8 cellular contexts compared by ENCODE assay signal in genomic region chr1:150560986-150561829, GRCh38. TPM values are rescaled to one million over a fixed set of nuclear protein-coding genes. Genes with fewer than 3 reads are reported as not detected.
DNase-seq lines count a peak whose midpoint lies in the region; ATAC-seq and TF ChIP-seq lines count a peak whose summit lies in the region.

No MANE protein-coding gene starts in this region.

- no peaks in the 10 kb centered on the region for H3K36me3 Mint-ChIP-seq in GM23338 (ENCODE audit: low read depth)

- H3K27me3 ChIP-seq in GM23338 (ENCODE audit: insufficient read depth) (no peaks in the 10 kb centered on the region), hepatocyte (no peaks in the 10 kb centered on the region), aorta (ENCODE audit: control insufficient read depth in 1 of 2, insufficient read depth in 2 of 2, low read length in 1 of 2) (no peaks in the 10 kb centered on the region)

- H3K4me1 ChIP-seq in GM23338 (ENCODE audit: insufficient read depth) (peaks cover 32% of the 10 kb centered on the region), hepatocyte (ENCODE audit: insufficient read depth) (peaks cover 45% of the 10 kb centered on the region), aorta (ENCODE audit: control insufficient read depth in 1 of 2, insufficient read depth in 2 of 2, low read length in 2 of 2) (peaks cover 0 to 12% of the 10 kb centered on the region in 2 donors)

- H3K79me2 ChIP-seq in GM23338 (replicated peaks; ENCODE audit: insufficient read depth) (peaks cover 24% of the 10 kb centered on the region), hepatocyte (peaks cover 56% of the 10 kb centered on the region)

- H3F3A ChIP-seq in GM23338 (replicated peaks; ENCODE audit: low read depth): peaks cover 4% of the 10 kb centered on the region

- H3K9me3 ChIP-seq in hepatocyte (ENCODE audit: low read depth) (no peaks in the 10 kb centered on the region), aorta (ENCODE audit: control insufficient read depth, low read length) (no peaks in the 10 kb centered on the region)

- H3K9me3 Mint-ChIP-seq in GM23338: no peaks in the 10 kb centered on the region

- in situ Hi-C loops in Caki2 (cut with HindIII; ENCODE audit: low pct_unique_long_range_greater_than_20kb, low sequenced_read_pairs): no loop called here

- TF ChIP-seq CTCF in GM23338 (conservative IDR thresholded peaks at IDR 0.05; ENCODE audit: low read depth in 2 of 2) (peak; percentile 84 to 92), hepatocyte (IDR thresholded peaks at IDR 0.05; ENCODE audit: poor library complexity) (peak; percentile 90)

- peak overlapping the region; percentile 79 for H3K4me3 ChIP-seq in GM23338
- H3K4me3 ChIP-seq in hepatocyte: peak overlapping the region; percentile 21
- H3K4me3 ChIP-seq in aorta (ENCODE audit: low read length in 2 of 2): peak overlapping the region; percentile 15 to 35

- DNase-seq in Caki2 (ENCODE audit: low read depth) (peak; percentile 99), GM23338 (ENCODE audit: low spot score) (peak; percentile 97), NCI-H1694 (lab: John Stamatoyannopoulos, UW) (peak; percentile 92), T-helper 22 cell (ENCODE audit: low read depth) (peak; percentile 48), astrocyte of the hippocampus (ENCODE audit: low read depth, low spot score) (peak; percentile 99), hepatocyte (ENCODE audit: low spot score) (peak; percentile 98), renal cortical epithelial cell (ENCODE audit: low read depth) (peak; percentile 98), aorta (peak; percentile 96)

- peak overlapping the region; percentile 86 for H3K4me3 Mint-ChIP-seq in GM23338

- peaks cover 23% of the 10 kb centered on the region for H3K27me3 Mint-ChIP-seq in GM23338 (ENCODE audit: insufficient read depth, low read depth, poor library complexity)

- peak overlapping the region; percentile 97 for H3K4me2 ChIP-seq in GM23338
- peak overlapping the region; percentile 80 for H3K4me2 ChIP-seq in hepatocyte

- H3K36me3 ChIP-seq in GM23338 (ENCODE audit: insufficient read depth) (no peaks in the 10 kb centered on the region), hepatocyte (replicated peaks; ENCODE audit: insufficient read depth, low read depth) (no peaks in the 10 kb centered on the region), aorta (ENCODE audit: control insufficient read depth in 1 of 2, insufficient read depth in 2 of 2, low read length in 1 of 2) (no peaks in the 10 kb centered on the region)

- peak overlapping the region; percentile 97 for H3K27ac Mint-ChIP-seq in GM23338

- no peak overlapping the region for H2AFZ ChIP-seq in GM23338
- H2AFZ ChIP-seq in hepatocyte: no peak overlapping the region

- no peaks in the 10 kb centered on the region for H4K20me1 ChIP-seq in GM23338 (replicated peaks; ENCODE audit: insufficient read depth)
- H4K20me1 ChIP-seq in hepatocyte (ENCODE audit: insufficient read depth, poor library complexity, severe bottlenecking): no peaks in the 10 kb centered on the region

- WGBS in hepatocyte (ENCODE audit: low lambda C conversion rate, missing lambda C conversion rate): 1% methylated on average over 40 of the region's 42 CpGs
- 0% methylated on average over 40 to 42 of the region's 42 CpGs for WGBS in aorta, 2 donors

- peak overlapping the region; percentile 100 for H3K27ac ChIP-seq in GM23338 (ENCODE audit: low read depth)
- H3K27ac ChIP-seq in hepatocyte: peak overlapping the region; percentile 99
- H3K27ac ChIP-seq in aorta (ENCODE audit: low read depth in 1 of 2, low read length in 2 of 2): peak overlapping the region; percentile 89 to 93

- intact Hi-C loops in aorta (cut with DNase I): loop anchor here (1.0 to 10.0 kb wide), 4 partner anchors 17 to 414 kb away; partner anchors contain the start of genes CERS2 (in 1 of the 2) and ENSA (in 1 of the 2)

- ATAC-seq in GM23338: peak; percentile 76
- ATAC-seq in aorta (ENCODE audit: low FRiP score): peak; percentile 91

- H3K4me1 Mint-ChIP-seq in GM23338: peaks cover 43% of the 10 kb centered on the region

- H3K9me2 ChIP-seq in GM23338 (ENCODE audit: insufficient read depth) (no peaks in the 10 kb centered on the region), hepatocyte (replicated peaks; ENCODE audit: insufficient read depth) (no peaks in the 10 kb centered on the region)

TF ChIP-seq in GM23338, 12 proteins besides CTCF, POLR2A, EP300 and RAD21:
- TF ChIP-seq POLR2AphosphoS5 (IDR thresholded peaks at IDR 0.05; ENCODE audit: low read depth) (peak; percentile 92), JUNB (IDR thresholded peaks at IDR 0.05; ENCODE audit: unreplicated experiment) (no peak), EZH2 (IDR thresholded peaks at IDR 0.05; ENCODE audit: low read depth, unreplicated experiment) (no peak), NANOG (IDR thresholded peaks at IDR 0.05; ENCODE audit: borderline replicate concordance) (no peak), ZNF331 (CRISPR knock-in tag; IDR thresholded peaks at IDR 0.05; ENCODE audit: low read depth) (no peak)
- TF ChIP-seq, protein P1, sequence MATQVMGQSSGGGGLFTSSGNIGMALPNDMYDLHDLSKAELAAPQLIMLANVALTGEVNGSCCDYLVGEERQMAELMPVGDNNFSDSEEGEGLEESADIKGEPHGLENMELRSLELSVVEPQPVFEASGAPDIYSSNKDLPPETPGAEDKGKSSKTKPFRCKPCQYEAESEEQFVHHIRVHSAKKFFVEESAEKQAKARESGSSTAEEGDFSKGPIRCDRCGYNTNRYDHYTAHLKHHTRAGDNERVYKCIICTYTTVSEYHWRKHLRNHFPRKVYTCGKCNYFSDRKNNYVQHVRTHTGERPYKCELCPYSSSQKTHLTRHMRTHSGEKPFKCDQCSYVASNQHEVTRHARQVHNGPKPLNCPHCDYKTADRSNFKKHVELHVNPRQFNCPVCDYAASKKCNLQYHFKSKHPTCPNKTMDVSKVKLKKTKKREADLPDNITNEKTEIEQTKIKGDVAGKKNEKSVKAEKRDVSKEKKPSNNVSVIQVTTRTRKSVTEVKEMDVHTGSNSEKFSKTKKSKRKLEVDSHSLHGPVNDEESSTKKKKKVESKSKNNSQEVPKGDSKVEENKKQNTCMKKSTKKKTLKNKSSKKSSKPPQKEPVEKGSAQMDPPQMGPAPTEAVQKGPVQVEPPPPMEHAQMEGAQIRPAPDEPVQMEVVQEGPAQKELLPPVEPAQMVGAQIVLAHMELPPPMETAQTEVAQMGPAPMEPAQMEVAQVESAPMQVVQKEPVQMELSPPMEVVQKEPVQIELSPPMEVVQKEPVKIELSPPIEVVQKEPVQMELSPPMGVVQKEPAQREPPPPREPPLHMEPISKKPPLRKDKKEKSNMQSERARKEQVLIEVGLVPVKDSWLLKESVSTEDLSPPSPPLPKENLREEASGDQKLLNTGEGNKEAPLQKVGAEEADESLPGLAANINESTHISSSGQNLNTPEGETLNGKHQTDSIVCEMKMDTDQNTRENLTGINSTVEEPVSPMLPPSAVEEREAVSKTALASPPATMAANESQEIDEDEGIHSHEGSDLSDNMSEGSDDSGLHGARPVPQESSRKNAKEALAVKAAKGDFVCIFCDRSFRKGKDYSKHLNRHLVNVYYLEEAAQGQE (IDR thresholded peaks at IDR 0.05; ENCODE audit: unreplicated experiment): no peak

RNA-seq across cellular contexts. Expression of gene ADAMTSL4, which starts 12.0 kb away (rescaled TPM):
- total RNA-seq in Caki2 (2014; rRNA removed; shearing (Covaris generic); ENCODE audit: low replicate concordance): 1.6 and 2.7 TPM in 2 replicates
- total RNA-seq in GM23338 (2014; rRNA removed; shearing (Covaris generic)): 3.6 and 5.3 TPM in 2 replicates
- 4.6 and 5.8 TPM in 2 replicates for polyA plus RNA-seq in GM23338 (2016; fragmentation: Nextera tagmentation; extraction: Ambion mirVana)
- total RNA-seq in hepatocyte: 3.7 and 8.1 TPM in 2 replicates
- 19.7 and 28.0 TPM in 2 replicates for polyA plus RNA-seq in hepatocyte
- 1.4 and 7.4 TPM in 2 replicates for total RNA-seq in renal cortical epithelial cell
- 10 to 100 TPM; 94.4 to 98.0 TPM for total RNA-seq in aorta
- polyA plus RNA-seq in aorta: 10 to 100 TPM in 1 of 2 donors, 1 to 10 TPM in 1; 8.8 to 50.4 TPM

RNA-seq across cellular contexts. Expression of gene MCL1, which starts 18.2 kb away (rescaled TPM):
- 81.5 and 83.4 TPM in 2 replicates for total RNA-seq in Caki2 (2014; rRNA removed; shearing (Covaris generic); ENCODE audit: low replicate concordance)
- 237 and 244 TPM in 2 replicates for total RNA-seq in GM23338 (2014; rRNA removed; shearing (Covaris generic))
- polyA plus RNA-seq in GM23338 (2016; fragmentation: Nextera tagmentation; extraction: Ambion mirVana): 46.7 and 55.3 TPM in 2 replicates
- total RNA-seq in hepatocyte: 302 and 388 TPM in 2 replicates
- polyA plus RNA-seq in hepatocyte: 150 and 181 TPM in 2 replicates
- 250 and 364 TPM in 2 replicates for total RNA-seq in renal cortical epithelial cell
- 100 to 1,000 TPM; 247 to 533 TPM for total RNA-seq in aorta
- 100 to 1,000 TPM; 146 to 200 TPM for polyA plus RNA-seq in aorta

RNA-seq across cellular contexts. Expression of gene FALEC, which starts 45.7 kb away (rescaled TPM):
- total RNA-seq in Caki2 (2014; rRNA removed; shearing (Covaris generic); ENCODE audit: low replicate concordance): not detected in 2 replicates
- not detected in 2 replicates for total RNA-seq in GM23338 (2014; rRNA removed; shearing (Covaris generic))
- polyA plus RNA-seq in GM23338 (2016; fragmentation: Nextera tagmentation; extraction: Ambion mirVana): 1.7 and 2.6 TPM in 2 replicates
- total RNA-seq in hepatocyte: not detected in 2 replicates
- polyA plus RNA-seq in hepatocyte: 0.39 TPM in 1 of 2 replicates, not detected in the other
- not detected in 2 replicates for total RNA-seq in renal cortical epithelial cell
- under 1 TPM in 1 of 2 donors, not detected in 1; 0.99 TPM for total RNA-seq in aorta
- 1 to 10 TPM in 1 of 2 donors, not detected in 1; 1.1 TPM for polyA plus RNA-seq in aorta

RNA-seq across cellular contexts. Expression of gene ECM1, which starts 53.3 kb away (rescaled TPM):
- 4.8 and 11.1 TPM in 2 replicates for total RNA-seq in Caki2 (2014; rRNA removed; shearing (Covaris generic); ENCODE audit: low replicate concordance)
- 0.43 and 1.1 TPM in 2 replicates for total RNA-seq in GM23338 (2014; rRNA removed; shearing (Covaris generic))
- 0.30 and 0.74 TPM in 2 replicates for polyA plus RNA-seq in GM23338 (2016; fragmentation: Nextera tagmentation; extraction: Ambion mirVana)
- 1.0 and 3.0 TPM in 2 replicates for total RNA-seq in hepatocyte
- polyA plus RNA-seq in hepatocyte: 7.1 and 8.8 TPM in 2 replicates
- total RNA-seq in renal cortical epithelial cell: 0.35 and 0.60 TPM in 2 replicates
- 10 to 100 TPM; 26.3 to 57.6 TPM for total RNA-seq in aorta
- 10 to 100 TPM in 1 of 2 donors, 1 to 10 TPM in 1; 8.1 to 32.6 TPM for polyA plus RNA-seq in aorta

Comparison
In these comparisons a context has a peak if more than half of its experiments do, and no peak if none do; other contexts are left out.
1. Peak in every context shown above with its lines: DNase-seq, ATAC-seq, H3K4me3 ChIP-seq and H3K27ac ChIP-seq.
2. DNase-seq: peak in every context shown above with its lines; median percentile 99 in Caki2; 99 in astrocyte of the hippocampus; 98 in hepatocyte; 98 in renal cortical epithelial cell; 97 in GM23338; 96 in aorta; 92 in NCI-H1694; 48 in T-helper 22 cell.
3. H3K4me3 ChIP-seq: peak in every context shown above with its lines; median percentile 79 in GM23338; 25 in aorta; 21 in hepatocyte.
4. RNA of gene ADAMTSL4, which starts 12.0 kb away (total RNA-seq): 94.4 to 98.0 TPM in aorta; 3.7 to 8.1 TPM in hepatocyte, 1.4 to 7.4 TPM in renal cortical epithelial cell, 3.6 to 5.3 TPM in GM23338 and 1.6 to 2.7 TPM in Caki2; every median in the first group is over 10 times any median in the second.